Comparison of ENCODE assay signal across 1 cellular context in the genomic region with DNA sequence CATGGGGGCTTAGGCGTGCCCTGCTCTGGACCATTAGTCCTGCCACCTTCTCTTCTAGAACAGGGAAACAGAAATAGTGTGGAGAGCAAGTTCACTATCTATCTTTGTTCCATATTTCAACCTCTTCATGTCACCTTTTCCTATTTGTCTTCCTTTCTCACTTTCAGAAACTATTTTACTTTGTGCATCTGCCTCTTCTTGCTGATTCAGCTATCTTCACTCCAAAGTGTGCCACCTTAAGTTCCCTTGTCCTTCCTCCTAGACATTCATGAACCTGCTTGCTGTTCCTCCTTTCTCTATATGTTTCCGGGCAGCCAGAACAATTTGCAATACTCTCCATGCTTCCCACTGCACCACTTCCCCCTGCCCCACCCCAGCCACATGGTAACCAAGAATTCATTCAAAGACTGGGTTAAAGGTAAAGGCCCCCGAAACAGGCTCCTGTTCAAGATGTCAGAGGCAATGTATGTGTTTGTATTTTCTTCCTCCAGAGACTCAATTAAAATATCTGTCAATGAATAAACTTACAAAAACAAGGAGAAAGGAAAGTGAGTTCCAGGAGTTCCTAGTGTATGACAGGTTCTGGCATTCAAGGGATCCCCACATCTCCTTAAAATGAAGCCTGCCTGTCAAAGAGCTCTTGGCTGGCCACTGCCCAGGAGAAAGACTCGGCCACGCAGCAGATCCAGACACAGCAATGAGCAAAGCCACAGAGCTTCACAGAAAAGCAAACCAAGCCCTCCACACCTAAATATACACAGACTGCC.
TF ChIP-seq lines count a peak whose summit lies in the region.

No MANE protein-coding gene starts in this region.

TF ChIP-seq in SK-N-SH treated with all-trans-retinoic acid at 6 μM for 48 hours, 23 proteins besides CTCF, POLR2A, EP300 and RAD21 (continued from another document):
- TF ChIP-seq, protein P1, sequence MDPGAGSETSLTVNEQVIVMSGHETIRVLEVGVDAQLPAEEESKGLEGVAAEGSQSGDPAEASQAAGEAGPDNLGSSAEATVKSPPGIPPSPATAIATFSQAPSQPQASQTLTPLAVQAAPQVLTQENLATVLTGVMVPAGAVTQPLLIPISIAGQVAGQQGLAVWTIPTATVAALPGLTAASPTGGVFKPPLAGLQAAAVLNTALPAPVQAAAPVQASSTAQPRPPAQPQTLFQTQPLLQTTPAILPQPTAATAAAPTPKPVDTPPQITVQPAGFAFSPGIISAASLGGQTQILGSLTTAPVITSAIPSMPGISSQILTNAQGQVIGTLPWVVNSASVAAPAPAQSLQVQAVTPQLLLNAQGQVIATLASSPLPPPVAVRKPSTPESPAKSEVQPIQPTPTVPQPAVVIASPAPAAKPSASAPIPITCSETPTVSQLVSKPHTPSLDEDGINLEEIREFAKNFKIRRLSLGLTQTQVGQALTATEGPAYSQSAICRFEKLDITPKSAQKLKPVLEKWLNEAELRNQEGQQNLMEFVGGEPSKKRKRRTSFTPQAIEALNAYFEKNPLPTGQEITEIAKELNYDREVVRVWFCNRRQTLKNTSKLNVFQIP (CRISPR knock-in tag; IDR thresholded peaks at IDR 0.05; ENCODE audit: borderline replicate concordance, low read depth): no peak
- TF ChIP-seq ESRRG (CRISPR knock-in tag; IDR thresholded peaks at IDR 0.05) (no peak), BACH2 (CRISPR knock-in tag; IDR thresholded peaks at IDR 0.05; ENCODE audit: borderline replicate concordance) (no peak), PPARA (CRISPR knock-in tag; IDR thresholded peaks at IDR 0.05; ENCODE audit: borderline replicate concordance) (no peak), GLIS3 (CRISPR knock-in tag; IDR thresholded peaks at IDR 0.05) (no peak), ZFP30 (CRISPR knock-in tag; IDR thresholded peaks at IDR 0.05) (no peak), ZC3H10 (CRISPR knock-in tag; IDR thresholded peaks at IDR 0.05) (no peak)
- TF ChIP-seq, protein P2, sequence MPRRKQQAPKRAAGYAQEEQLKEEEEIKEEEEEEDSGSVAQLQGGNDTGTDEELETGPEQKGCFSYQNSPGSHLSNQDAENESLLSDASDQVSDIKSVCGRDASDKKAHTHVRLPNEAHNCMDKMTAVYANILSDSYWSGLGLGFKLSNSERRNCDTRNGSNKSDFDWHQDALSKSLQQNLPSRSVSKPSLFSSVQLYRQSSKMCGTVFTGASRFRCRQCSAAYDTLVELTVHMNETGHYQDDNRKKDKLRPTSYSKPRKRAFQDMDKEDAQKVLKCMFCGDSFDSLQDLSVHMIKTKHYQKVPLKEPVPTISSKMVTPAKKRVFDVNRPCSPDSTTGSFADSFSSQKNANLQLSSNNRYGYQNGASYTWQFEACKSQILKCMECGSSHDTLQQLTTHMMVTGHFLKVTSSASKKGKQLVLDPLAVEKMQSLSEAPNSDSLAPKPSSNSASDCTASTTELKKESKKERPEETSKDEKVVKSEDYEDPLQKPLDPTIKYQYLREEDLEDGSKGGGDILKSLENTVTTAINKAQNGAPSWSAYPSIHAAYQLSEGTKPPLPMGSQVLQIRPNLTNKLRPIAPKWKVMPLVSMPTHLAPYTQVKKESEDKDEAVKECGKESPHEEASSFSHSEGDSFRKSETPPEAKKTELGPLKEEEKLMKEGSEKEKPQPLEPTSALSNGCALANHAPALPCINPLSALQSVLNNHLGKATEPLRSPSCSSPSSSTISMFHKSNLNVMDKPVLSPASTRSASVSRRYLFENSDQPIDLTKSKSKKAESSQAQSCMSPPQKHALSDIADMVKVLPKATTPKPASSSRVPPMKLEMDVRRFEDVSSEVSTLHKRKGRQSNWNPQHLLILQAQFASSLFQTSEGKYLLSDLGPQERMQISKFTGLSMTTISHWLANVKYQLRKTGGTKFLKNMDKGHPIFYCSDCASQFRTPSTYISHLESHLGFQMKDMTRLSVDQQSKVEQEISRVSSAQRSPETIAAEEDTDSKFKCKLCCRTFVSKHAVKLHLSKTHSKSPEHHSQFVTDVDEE (CRISPR knock-in tag; IDR thresholded peaks at IDR 0.05): no peak
TF ChIP-seq in SK-N-SH treated with all-trans-retinoic acid at 6 μM for 48 hours: peak in this region for 0.
